14 cellular contexts compared by ENCODE assay signal in genomic region chr14:74938873-74939495, GRCh38. TPM values are rescaled to one million over a fixed set of nuclear protein-coding genes. Genes with fewer than 3 reads are reported as not detected.
DNase-seq lines count a peak whose midpoint lies in the region; ATAC-seq and TF ChIP-seq lines count a peak whose summit lies in the region.
"Had no signal": no experiment of that assay in that cellular context is flagged by ENCODE, and none has a peak within 500 bp of the region (broad histone marks: within the 10 kb centered on the region; RNA-seq: fewer than 3 reads in every experiment).

No MANE protein-coding gene starts in this region.

- no peak for TF ChIP-seq EP300 in transverse colon (IDR thresholded peaks at IDR 0.05; ENCODE audit: low read depth)

- no peak for TF ChIP-seq POLR2A in transverse colon (IDR thresholded peaks at IDR 0.05)

- in situ Hi-C loops in transverse colon (cut with MboI; ENCODE audit: low pct_ligation_motif_present in 1 of 4, low pct_unique_long_range_greater_than_20kb in 1 of 4, low sequenced_read_pairs in 3 of 4), result loop anchor here in 2 of 4 donors (10.0 to 25.0 kb wide), 2 partner anchors 148 to 156 kb away; no protein-coding TSS in a partner anchor

- H3K4me3 ChIP-seq in colonic mucosa (no peak overlapping the region), osteoblast (ENCODE audit: insufficient read depth, low read length) (no peak overlapping the region), transverse colon (no peak overlapping the region), PC-9 (no peak overlapping the region)

- TF ChIP-seq CTCF in colonic mucosa (IDR thresholded peaks at IDR 0.05), result no peak
- TF ChIP-seq CTCF in osteoblast (IDR thresholded peaks at IDR 0.05; ENCODE audit: extremely low read depth, low read depth, low read length), result no peak
- TF ChIP-seq CTCF in transverse colon (IDR thresholded peaks at IDR 0.05), result no peak
- TF ChIP-seq CTCF in PC-9 (conservative IDR thresholded peaks at IDR 0.05), result no peak

- peaks cover 6% of the 10 kb centered on the region for H3K4me1 ChIP-seq in colonic mucosa
- peaks cover 30% of the 10 kb centered on the region for H3K4me1 ChIP-seq in osteoblast (ENCODE audit: insufficient read depth, low read length)
- peaks cover 5 to 43% (median 18%) of the 10 kb centered on the region in 4 donors for H3K4me1 ChIP-seq in transverse colon
- H3K4me1 ChIP-seq in PC-9 (replicated peaks; ENCODE audit: insufficient read depth), result peaks cover 17% of the 10 kb centered on the region

- ATAC-seq in HG03039 (IDR thresholded peaks at IDR 0.05; ENCODE audit: unreplicated experiment), result no peak
- no peak for ATAC-seq in GM21390 (IDR thresholded peaks at IDR 0.05; ENCODE audit: unreplicated experiment)

- H4K20me1 ChIP-seq in osteoblast (ENCODE audit: insufficient read depth, low read length) (no peaks in the 10 kb centered on the region), PC-9 (ENCODE audit: insufficient read depth) (no peaks in the 10 kb centered on the region)

- intact Hi-C loops in colonic mucosa (cut with DNase I), result no loop called here
- intact Hi-C loops in transverse colon (cut with DNase I; ENCODE audit: low total_unique reads), result no loop called here
- intact Hi-C loops in PC-9 (cut with micrococcal nuclease; ENCODE audit: unreplicated experiment), result no loop called here

- H3K79me2 ChIP-seq in osteoblast (ENCODE audit: insufficient read depth, low read length) (no peaks in the 10 kb centered on the region), PC-9 (ENCODE audit: low read depth) (no peaks in the 10 kb centered on the region)

- POLR2A ChIA-PET in PC-9 (lab: Charles Lee; ENCODE audit: unreplicated experiment), result interaction anchor here (0.5 to 1.0 kb wide), 2 partner anchors 53 to 131 kb away, joined by 4 to 9 read pairs; partner anchors contain the start of gene ZC2HC1C

- H3K4me2 ChIP-seq in osteoblast (ENCODE audit: insufficient read depth, low read length), result peak overlapping the region; percentile 67
- H3K4me2 ChIP-seq in PC-9, result no peak overlapping the region

- no TSS peak for BruUV-seq in PC-9 (replicated peaks; lab: Mats Ljungman, UMichigan)

- peaks cover 13% of the 10 kb centered on the region; the same call in 1 of the 2 replicates for H3F3A ChIP-seq in PC-9 (ENCODE audit: insufficient read depth, low read depth)

- H2AFZ ChIP-seq in osteoblast (ENCODE audit: low read length), result no peak overlapping the region
- H2AFZ ChIP-seq in PC-9, result no peak overlapping the region

- 95% methylated on average over 8 of the region's 8 CpGs; no CpG with 5 or more reads in 1 of the 2 donors for WGBS in transverse colon (ENCODE audit: low coverage in 1 of 2), 2 donors

- H3K9me3 ChIP-seq in colonic mucosa, result no peaks in the 10 kb centered on the region
- no peaks in the 10 kb centered on the region for H3K9me3 ChIP-seq in osteoblast (ENCODE audit: low read depth, low read length)
- no peaks in the 10 kb centered on the region for H3K9me3 ChIP-seq in transverse colon
- H3K9me3 ChIP-seq in PC-9 (ENCODE audit: insufficient read depth, low read depth), result no peaks in the 10 kb centered on the region

- H3K9me2 ChIP-seq in PC-9 (ENCODE audit: insufficient read depth), result no peaks in the 10 kb centered on the region

- H3K27me3 ChIP-seq in colonic mucosa (no peaks in the 10 kb centered on the region), osteoblast (ENCODE audit: insufficient read depth, low read length) (no peaks in the 10 kb centered on the region), transverse colon (no peaks in the 10 kb centered on the region), PC-9 (ENCODE audit: insufficient read depth, low read depth) (no peaks in the 10 kb centered on the region)

- CTCF ChIA-PET in PC-9 (lab: Charles Lee), result interaction anchor here (0.6 to 1.3 kb wide), 3 partner anchors 41 to 149 kb away, joined by 3 to 6 read pairs (median 4); no protein-coding TSS in a partner anchor

- no peaks in the 10 kb centered on the region for H3K36me3 ChIP-seq in colonic mucosa
- no peaks in the 10 kb centered on the region for H3K36me3 ChIP-seq in osteoblast (ENCODE audit: insufficient read depth, low read length)
- no peaks in the 10 kb centered on the region for H3K36me3 ChIP-seq in transverse colon
- H3K36me3 ChIP-seq in PC-9 (ENCODE audit: low read depth), result no peaks in the 10 kb centered on the region

- DNase-seq in DMS 273 (lab: John Stamatoyannopoulos, UW; ENCODE audit: unreplicated experiment) (peak; percentile 85), DMS 273 treated with DMSO at 0.1 percent for 48 hours (lab: John Stamatoyannopoulos, UW) (no peak), colonic mucosa (no peak), osteoblast (ENCODE audit: insufficient read length, low spot score, missing footprints) (peak; percentile 21), transverse colon (no peak), PC-9 (no peak)
- DNase-seq: activated CD4-positive, alpha-beta T cell treated with anti-CD3 and anti-CD28 coated beads, Interleukin-2, amount 50 U/mL, for 1 hour; NCI-H1092; NCI-H510A treated with DMSO at 0.1 percent for 48 hours; RPMI8226 had no signal

- H3K27ac ChIP-seq in colonic mucosa, result peak overlapping the region; percentile 62
- H3K27ac ChIP-seq in osteoblast (ENCODE audit: low read depth, low read length), result peak overlapping the region; percentile 60
- H3K27ac ChIP-seq in transverse colon, result peak overlapping the region; percentile 72 to 84 (median 80)
- H3K27ac ChIP-seq in PC-9, result no peak overlapping the region
- H3K27ac ChIP-seq: 22Rv1 had no signal

- no peak overlapping the region for H3K9ac ChIP-seq in colonic mucosa (ENCODE audit: low read depth in 2 of 2, low read length in 2 of 2)

RNA-seq across cellular contexts. Expression of gene RPS6KL1, which starts 15.9 kb away (rescaled TPM):
- total RNA-seq in colonic mucosa (10 to 100 TPM in 1 of 2 donors, 1 to 10 TPM in 1; 9.1 to 14.0 TPM), osteoblast (0.29 and 0.36 TPM in 2 replicates), transverse colon (10 to 100 TPM in 1 of 4 donors, 1 to 10 TPM in 2, not detected in 1; 6.4 to 54.1 (median 9.3) TPM), PC-9 (2021) (3.4 and 4.2 TPM in 2 replicates)

RNA-seq across cellular contexts. Expression of gene PGF, which starts 16.4 kb away (rescaled TPM):
- 1 to 10 TPM in 1 of 2 donors, under 1 TPM in 1; 0.57 to 2.2 TPM for total RNA-seq in colonic mucosa
- 16.3 and 24.5 TPM in 2 replicates for total RNA-seq in osteoblast
- total RNA-seq in transverse colon, result 10 to 100 TPM in 2 of 4 donors, 1 to 10 TPM in 1, not detected in 1; 9.7 to 10.5 (median 10.1) TPM
- total RNA-seq in PC-9 (2021), result 8.9 and 11.7 TPM in 2 replicates
- total RNA-seq: mononuclear cell had no signal

RNA-seq across cellular contexts. Expression of gene DLST, which starts 57.3 kb away (rescaled TPM):
- 100 to 1,000 TPM; 148 to 149 TPM for total RNA-seq in colonic mucosa
- 69.8 and 72.5 TPM in 2 replicates for total RNA-seq in osteoblast
- total RNA-seq in transverse colon, result 100 to 1,000 TPM in 3 of 4 donors, 10 to 100 TPM in 1; 65.1 to 135 (median 103) TPM
- total RNA-seq in PC-9 (2021), result 309 and 320 TPM in 2 replicates

Comparison
In these comparisons a context has a peak if more than half of its experiments do, and no peak if none do; other contexts are left out.
1. DNase-seq: peak in DMS 273 (single experiment) and osteoblast (single experiment); none in DMS 273 treated with DMSO at 0.1 percent for 48 hours (single experiment), colonic mucosa (single experiment), transverse colon (single experiment) and PC-9 (0 of 2).